15 cellular contexts compared by ENCODE assay signal in genomic region chr13:87884874-87885273, GRCh38.
DNase-seq lines count a peak whose midpoint lies in the region; ATAC-seq, FAIRE-seq and TF ChIP-seq lines count a peak whose summit lies in the region.
"Had no signal": no experiment of that assay in that cellular context is flagged by ENCODE, and none has a peak within 500 bp of the region (broad histone marks: within the 10 kb centered on the region; RNA-seq: fewer than 3 reads in every experiment).

No MANE protein-coding gene starts in this region.

- ATAC-seq in Right ventricle myocardium superior (ENCODE audit: poor library complexity), result no peak
- ATAC-seq in GM18858 (IDR thresholded peaks at IDR 0.05; ENCODE audit: unreplicated experiment), result no peak

- H3K4me3 Mint-ChIP-seq in activated CD4-positive, alpha-beta T cell treated with anti-CD3 and anti-CD28 coated beads, Interleukin-2, amount 10 ng/mL, durations not matched to agents 7 days and 5 days, result no peak overlapping the region
- H3K4me3 Mint-ChIP-seq: T-helper 1 cell treated with Interleukin-12 subunit alpha and Interleukin-12 subunit beta and Interleukin-4 antibody, amounts not matched to agents 30 μg/mL and 1 μg/mL, for 36 hours had no signal

- H3K9me3 ChIP-seq in cardiac muscle cell (ENCODE audit: low read depth) (no peaks in the 10 kb centered on the region), iPS DF 6.9 (ENCODE audit: control insufficient read depth, insufficient read depth, low read length) (no peaks in the 10 kb centered on the region)
- H3K9me3 ChIP-seq: pancreas, thoracic aorta had no signal

- H3K36me3 ChIP-seq in cardiac muscle cell, result no peaks in the 10 kb centered on the region
- H3K36me3 ChIP-seq in iPS DF 6.9 (ENCODE audit: control insufficient read depth, insufficient read depth, low read length), result no peaks in the 10 kb centered on the region
- H3K36me3 ChIP-seq: pancreas, thoracic aorta had no signal

- FAIRE-seq in urothelium cell line (lab: Jason Lieb, UNC), result no peak
- FAIRE-seq: kidney, pancreas had no signal

- intact Hi-C loops in Right ventricle myocardium superior (cut with DNase I), result no loop called here

- WGBS in iPS DF 6.9 (ENCODE audit: insufficient coverage, insufficient read length), result no CpG with 5 or more reads among the region's 5 CpGs

- DNase-seq in cardiac muscle cell (ENCODE audit: low read depth in 1 of 2, low spot score in 1 of 2) (peak; percentile 22 to 24), Right ventricle myocardium superior (no peak), SK-MEL-5 (ENCODE audit: low read depth, low spot score) (peak; percentile 22), iPS DF 6.9 (ENCODE audit: low read depth, low spot score) (peak; percentile 2), urothelium cell line (ENCODE audit: low spot score) (peak; percentile 50), AML-193 (lab: John Stamatoyannopoulos, UW) (no peak)
- no peak for DNase-seq in activated CD4-positive, alpha-beta T cell treated with anti-CD3 and anti-CD28 coated beads, Interleukin-2, amount 10 ng/mL, durations not matched to agents 7 days and 5 days
- DNase-seq: activated CD8-positive, alpha-beta memory T cell treated with anti-CD3 and anti-CD28 coated beads, Interleukin-2, amount 50 U/mL, for 4 hours; kidney; NCI-H2029 treated with DMSO at 0.1 percent for 48 hours; pancreas had no signal

- CTCF ChIA-PET in activated CD4-positive, alpha-beta T cell treated with anti-CD3 and anti-CD28 coated beads, Interleukin-2, amount 10 ng/mL, durations not matched to agents 7 days and 5 days (lab: Charles Lee), result no interaction called here

- POLR2A ChIA-PET in activated CD4-positive, alpha-beta T cell treated with anti-CD3 and anti-CD28 coated beads, Interleukin-2, amount 10 ng/mL, durations not matched to agents 7 days and 5 days (lab: Charles Lee), result no interaction called here

- H3K36me3 Mint-ChIP-seq in activated CD4-positive, alpha-beta T cell treated with anti-CD3 and anti-CD28 coated beads, Interleukin-2, amount 10 ng/mL, durations not matched to agents 7 days and 5 days (ENCODE audit: low read depth), result no peaks in the 10 kb centered on the region

- no peaks in the 10 kb centered on the region for H3K4me1 ChIP-seq in cardiac muscle cell (ENCODE audit: low read depth)
- no peaks in the 10 kb centered on the region for H3K4me1 ChIP-seq in iPS DF 6.9 (ENCODE audit: control insufficient read depth, insufficient read depth, low read length)
- H3K4me1 ChIP-seq: pancreas had no signal

- no peak overlapping the region for H3K27ac Mint-ChIP-seq in activated CD4-positive, alpha-beta T cell treated with anti-CD3 and anti-CD28 coated beads, Interleukin-2, amount 10 ng/mL, durations not matched to agents 7 days and 5 days
- H3K27ac Mint-ChIP-seq: T-helper 1 cell treated with Interleukin-12 subunit alpha and Interleukin-12 subunit beta and Interleukin-4 antibody, amounts not matched to agents 30 μg/mL and 1 μg/mL, for 36 hours had no signal

- no peaks in the 10 kb centered on the region for H3K27me3 Mint-ChIP-seq in activated CD4-positive, alpha-beta T cell treated with anti-CD3 and anti-CD28 coated beads, Interleukin-2, amount 10 ng/mL, durations not matched to agents 7 days and 5 days

- no peaks in the 10 kb centered on the region for H3K9me3 Mint-ChIP-seq in activated CD4-positive, alpha-beta T cell treated with anti-CD3 and anti-CD28 coated beads, Interleukin-2, amount 10 ng/mL, durations not matched to agents 7 days and 5 days

- H3K4me3 ChIP-seq in cardiac muscle cell (no peak overlapping the region), iPS DF 6.9 (ENCODE audit: low read length) (no peak overlapping the region)
- H3K4me3 ChIP-seq: pancreas, thoracic aorta had no signal

- no peak for TF ChIP-seq CTCF in cardiac muscle cell (IDR thresholded peaks at IDR 0.05; ENCODE audit: low read depth, low read length)

- H3K27me3 ChIP-seq in cardiac muscle cell (no peaks in the 10 kb centered on the region), iPS DF 6.9 (ENCODE audit: control insufficient read depth, insufficient read depth, low read length) (no peaks in the 10 kb centered on the region)
- H3K27me3 ChIP-seq: pancreas had no signal

- in situ Hi-C loops in SK-MEL-5 (cut with HindIII; ENCODE audit: low pct_unique_long_range_greater_than_20kb, low sequenced_read_pairs), result no loop called here

- H3K27ac ChIP-seq in cardiac muscle cell, result no peak overlapping the region
- no peak overlapping the region for H3K27ac ChIP-seq in iPS DF 6.9 (ENCODE audit: low read length)
- H3K27ac ChIP-seq: epithelial cell of prostate, pancreas, thoracic aorta had no signal

- no peaks in the 10 kb centered on the region for H3K4me1 Mint-ChIP-seq in activated CD4-positive, alpha-beta T cell treated with anti-CD3 and anti-CD28 coated beads, Interleukin-2, amount 10 ng/mL, durations not matched to agents 7 days and 5 days

Comparison
In these comparisons a context has a peak if more than half of its experiments do, and no peak if none do; other contexts are left out.
1. DNase-seq: peak in cardiac muscle cell (2 of 2), SK-MEL-5 (single experiment), iPS DF 6.9 (single experiment) and urothelium cell line (single experiment); none in Right ventricle myocardium superior (single experiment), activated CD4-positive, alpha-beta T cell treated with anti-CD3 and anti-CD28 coated beads, Interleukin-2, amount 10 ng/mL, durations not matched to agents 7 days and 5 days (single experiment) and AML-193 (0 of 2).